ENCODE assay signal across 1 cellular context in the genomic region with DNA sequence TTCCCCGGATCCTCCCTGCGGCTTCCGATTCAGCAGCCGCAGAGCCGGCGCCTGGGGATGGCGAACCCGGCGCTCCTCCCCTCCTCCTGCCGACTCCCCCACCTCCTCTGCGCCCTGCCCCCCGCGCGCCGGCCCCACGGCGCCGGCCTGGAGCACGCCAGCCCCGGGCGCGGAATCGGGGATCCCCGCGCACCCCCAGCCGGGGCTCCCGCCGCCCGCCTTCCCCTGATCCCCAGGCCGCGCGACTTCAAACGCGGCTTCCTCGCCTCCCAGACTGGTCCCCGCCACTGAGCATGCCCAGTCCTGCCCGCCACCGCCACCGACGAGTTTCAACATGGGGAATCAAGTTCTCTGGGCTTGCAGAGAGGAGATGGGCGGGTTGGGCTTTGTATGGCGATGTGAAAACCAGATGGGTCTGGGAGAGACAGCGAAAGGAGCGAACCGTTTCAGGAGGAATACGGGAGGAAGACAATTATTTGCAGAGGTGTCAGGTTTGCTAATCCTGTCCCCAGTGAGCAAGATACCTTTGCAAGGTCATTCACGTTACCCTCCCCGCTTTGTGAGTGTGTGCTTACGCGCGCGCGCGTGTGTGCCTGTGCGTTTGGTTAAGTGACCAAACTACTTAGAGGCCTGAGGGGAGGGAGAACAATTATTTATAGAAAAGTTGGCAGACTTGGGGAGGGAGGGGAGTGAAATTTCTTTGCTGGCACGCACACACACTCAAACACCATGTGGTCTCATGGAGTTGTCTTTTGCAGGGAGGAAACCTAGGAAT.
TF ChIP-seq lines count a peak whose summit lies in the region.

Gene PANK1 (minus strand): TSS at position 276 of the 775 bp plus-strand sequence. CDS start 351 bp downstream, outside the sequence.

TF ChIP-seq in K562, 482 proteins besides CTCF, POLR2A, EP300 and RAD21 (continued from another document and continues in another):
- TF ChIP-seq REST (CRISPR knock-in tag; IDR thresholded peaks at IDR 0.05; ENCODE audit: low read depth) (no peak), NUFIP1 (IDR thresholded peaks at IDR 0.05; ENCODE audit: partially characterized antibody) (no peak), SIN3A (IDR thresholded peaks at IDR 0.05; ENCODE audit: borderline replicate concordance in 2 of 2, control insufficient read depth in 1 of 2, low read depth in 2 of 2, low read length in 2 of 2) (0 out of 4 replicates have a peak, but pooled peaks of 1 of the 2 experiments have one; percentile 16), KHSRP (IDR thresholded peaks at IDR 0.05) (no peak), GTF2E2 (tag; IDR thresholded peaks at IDR 0.05) (peak; percentile 65; the same call in 1 of the 2 replicates), HES1 (IDR thresholded peaks at IDR 0.05; ENCODE audit: low read depth) (no peak), HOMEZ (CRISPR knock-in tag; IDR thresholded peaks at IDR 0.05) (no peak), ARID3B (CRISPR knock-in tag; IDR thresholded peaks at IDR 0.05; ENCODE audit: borderline replicate concordance) (no peak), KAT2B (IDR thresholded peaks at IDR 0.05; ENCODE audit: low read depth, low read length) (no peak), RUNX1 (IDR thresholded peaks at IDR 0.05; ENCODE audit: low read depth) (no peak), SRSF3 (IDR thresholded peaks at IDR 0.05; ENCODE audit: insufficient read depth, low read length) (no peak), NFATC3 (IDR thresholded peaks at IDR 0.05) (no peak), BMI1 (IDR thresholded peaks at IDR 0.05; ENCODE audit: low read length) (no peak), COPS2 (conservative IDR thresholded peaks at IDR 0.05) (no peak), POLR2B (IDR thresholded peaks at IDR 0.05; ENCODE audit: low read depth, partially characterized antibody) (peak; percentile 38), ATF7 (IDR thresholded peaks at IDR 0.05) (no peak), CREBBP (IDR thresholded peaks at IDR 0.05; ENCODE audit: low read depth, low read length) (no peak), CBFA2T3 (IDR thresholded peaks at IDR 0.05) (no peak), SUPT5H (IDR thresholded peaks at IDR 0.05) (peak; percentile 57), ZNF586 (CRISPR knock-in tag; conservative IDR thresholded peaks at IDR 0.05) (no peak), ZNF79 (CRISPR knock-in tag; IDR thresholded peaks at IDR 0.05; ENCODE audit: low read depth) (no peak), TCFL5 (CRISPR knock-in tag; conservative IDR thresholded peaks at IDR 0.05) (no peak), FOXK1 (CRISPR knock-in tag; IDR thresholded peaks at IDR 0.05; ENCODE audit: borderline replicate concordance) (no peak), ZFP36 (IDR thresholded peaks at IDR 0.05; ENCODE audit: low read depth, low read length, partially characterized antibody) (no peak), MYC (IDR thresholded peaks at IDR 0.05; ENCODE audit: low read depth, low read length) (peak; percentile 41; the same call in 1 of the 2 replicates), MYC (CRISPR knock-in tag; IDR thresholded peaks at IDR 0.05; ENCODE audit: borderline replicate concordance, low read depth) (no peak), DACH1 (IDR thresholded peaks at IDR 0.05; ENCODE audit: partially characterized antibody) (no peak), MEF2A (IDR thresholded peaks at IDR 0.05; ENCODE audit: control insufficient read depth, low read depth, low read length) (no peak), FOXA1 (IDR thresholded peaks at IDR 0.05; ENCODE audit: borderline replicate concordance) (no peak), CREB3 (tag; conservative IDR thresholded peaks at IDR 0.05; ENCODE audit: low read depth) (no peak), RBM34 (IDR thresholded peaks at IDR 0.05; ENCODE audit: borderline replicate concordance, insufficient read depth, low read length) (no peak), CBX8 (IDR thresholded peaks at IDR 0.05; ENCODE audit: borderline replicate concordance, extremely low read depth, low read depth, low read length, poor library complexity, severe bottlenecking) (no peak), BCOR (IDR thresholded peaks at IDR 0.05) (no peak), HCFC1 (IDR thresholded peaks at IDR 0.05; ENCODE audit: low read depth, low read length) (no peak)
- TF ChIP-seq, protein P1, sequence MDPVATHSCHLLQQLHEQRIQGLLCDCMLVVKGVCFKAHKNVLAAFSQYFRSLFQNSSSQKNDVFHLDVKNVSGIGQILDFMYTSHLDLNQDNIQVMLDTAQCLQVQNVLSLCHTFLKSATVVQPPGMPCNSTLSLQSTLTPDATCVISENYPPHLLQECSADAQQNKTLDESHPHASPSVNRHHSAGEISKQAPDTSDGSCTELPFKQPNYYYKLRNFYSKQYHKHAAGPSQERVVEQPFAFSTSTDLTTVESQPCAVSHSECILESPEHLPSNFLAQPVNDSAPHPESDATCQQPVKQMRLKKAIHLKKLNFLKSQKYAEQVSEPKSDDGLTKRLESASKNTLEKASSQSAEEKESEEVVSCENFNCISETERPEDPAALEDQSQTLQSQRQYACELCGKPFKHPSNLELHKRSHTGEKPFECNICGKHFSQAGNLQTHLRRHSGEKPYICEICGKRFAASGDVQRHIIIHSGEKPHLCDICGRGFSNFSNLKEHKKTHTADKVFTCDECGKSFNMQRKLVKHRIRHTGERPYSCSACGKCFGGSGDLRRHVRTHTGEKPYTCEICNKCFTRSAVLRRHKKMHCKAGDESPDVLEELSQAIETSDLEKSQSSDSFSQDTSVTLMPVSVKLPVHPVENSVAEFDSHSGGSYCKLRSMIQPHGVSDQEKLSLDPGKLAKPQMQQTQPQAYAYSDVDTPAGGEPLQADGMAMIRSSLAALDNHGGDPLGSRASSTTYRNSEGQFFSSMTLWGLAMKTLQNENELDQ (CRISPR knock-in tag; IDR thresholded peaks at IDR 0.05; ENCODE audit: borderline replicate concordance), result no peak
- TF ChIP-seq, protein P2, sequence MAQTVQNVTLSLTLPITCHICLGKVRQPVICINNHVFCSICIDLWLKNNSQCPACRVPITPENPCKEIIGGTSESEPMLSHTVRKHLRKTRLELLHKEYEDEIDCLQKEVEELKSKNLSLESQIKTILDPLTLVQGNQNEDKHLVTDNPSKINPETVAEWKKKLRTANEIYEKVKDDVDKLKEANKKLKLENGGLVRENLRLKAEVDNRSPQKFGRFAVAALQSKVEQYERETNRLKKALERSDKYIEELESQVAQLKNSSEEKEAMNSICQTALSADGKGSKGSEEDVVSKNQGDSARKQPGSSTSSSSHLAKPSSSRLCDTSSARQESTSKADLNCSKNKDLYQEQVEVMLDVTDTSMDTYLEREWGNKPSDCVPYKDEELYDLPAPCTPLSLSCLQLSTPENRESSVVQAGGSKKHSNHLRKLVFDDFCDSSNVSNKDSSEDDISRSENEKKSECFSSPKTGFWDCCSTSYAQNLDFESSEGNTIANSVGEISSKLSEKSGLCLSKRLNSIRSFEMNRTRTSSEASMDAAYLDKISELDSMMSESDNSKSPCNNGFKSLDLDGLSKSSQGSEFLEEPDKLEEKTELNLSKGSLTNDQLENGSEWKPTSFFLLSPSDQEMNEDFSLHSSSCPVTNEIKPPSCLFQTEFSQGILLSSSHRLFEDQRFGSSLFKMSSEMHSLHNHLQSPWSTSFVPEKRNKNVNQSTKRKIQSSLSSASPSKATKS (CRISPR knock-in tag; IDR thresholded peaks at IDR 0.05), result no peak
- TF ChIP-seq, protein P3, sequence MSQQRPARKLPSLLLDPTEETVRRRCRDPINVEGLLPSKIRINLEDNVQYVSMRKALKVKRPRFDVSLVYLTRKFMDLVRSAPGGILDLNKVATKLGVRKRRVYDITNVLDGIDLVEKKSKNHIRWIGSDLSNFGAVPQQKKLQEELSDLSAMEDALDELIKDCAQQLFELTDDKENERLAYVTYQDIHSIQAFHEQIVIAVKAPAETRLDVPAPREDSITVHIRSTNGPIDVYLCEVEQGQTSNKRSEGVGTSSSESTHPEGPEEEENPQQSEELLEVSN (IDR thresholded peaks at IDR 0.05; ENCODE audit: borderline replicate concordance in 1 of 2, extremely low read depth in 1 of 2, insufficient read depth in 1 of 2, insufficient read length in 1 of 2, low read depth in 1 of 2, low read length in 1 of 2, poor library complexity in 1 of 2, severe bottlenecking in 1 of 2), result no peak
- TF ChIP-seq, protein P4, sequence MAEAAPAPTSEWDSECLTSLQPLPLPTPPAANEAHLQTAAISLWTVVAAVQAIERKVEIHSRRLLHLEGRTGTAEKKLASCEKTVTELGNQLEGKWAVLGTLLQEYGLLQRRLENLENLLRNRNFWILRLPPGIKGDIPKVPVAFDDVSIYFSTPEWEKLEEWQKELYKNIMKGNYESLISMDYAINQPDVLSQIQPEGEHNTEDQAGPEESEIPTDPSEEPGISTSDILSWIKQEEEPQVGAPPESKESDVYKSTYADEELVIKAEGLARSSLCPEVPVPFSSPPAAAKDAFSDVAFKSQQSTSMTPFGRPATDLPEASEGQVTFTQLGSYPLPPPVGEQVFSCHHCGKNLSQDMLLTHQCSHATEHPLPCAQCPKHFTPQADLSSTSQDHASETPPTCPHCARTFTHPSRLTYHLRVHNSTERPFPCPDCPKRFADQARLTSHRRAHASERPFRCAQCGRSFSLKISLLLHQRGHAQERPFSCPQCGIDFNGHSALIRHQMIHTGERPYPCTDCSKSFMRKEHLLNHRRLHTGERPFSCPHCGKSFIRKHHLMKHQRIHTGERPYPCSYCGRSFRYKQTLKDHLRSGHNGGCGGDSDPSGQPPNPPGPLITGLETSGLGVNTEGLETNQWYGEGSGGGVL (CRISPR knock-in tag; IDR thresholded peaks at IDR 0.05), result no peak
- TF ChIP-seq, protein P5, sequence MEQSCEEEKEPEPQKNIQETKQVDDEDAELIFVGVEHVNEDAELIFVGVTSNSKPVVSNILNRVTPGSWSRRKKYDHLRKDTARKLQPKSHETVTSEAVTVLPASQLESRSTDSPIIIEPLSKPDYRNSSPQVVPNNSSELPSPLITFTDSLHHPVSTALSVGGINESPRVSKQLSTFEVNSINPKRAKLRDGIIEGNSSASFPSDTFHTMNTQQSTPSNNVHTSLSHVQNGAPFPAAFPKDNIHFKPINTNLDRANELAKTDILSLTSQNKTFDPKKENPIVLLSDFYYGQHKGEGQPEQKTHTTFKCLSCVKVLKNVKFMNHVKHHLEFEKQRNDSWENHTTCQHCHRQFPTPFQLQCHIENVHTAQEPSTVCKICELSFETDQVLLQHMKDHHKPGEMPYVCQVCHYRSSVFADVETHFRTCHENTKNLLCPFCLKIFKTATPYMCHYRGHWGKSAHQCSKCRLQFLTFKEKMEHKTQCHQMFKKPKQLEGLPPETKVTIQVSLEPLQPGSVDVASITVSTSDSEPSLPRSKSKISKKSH (CRISPR knock-in tag; IDR thresholded peaks at IDR 0.05), result no peak
- TF ChIP-seq, protein P6, sequence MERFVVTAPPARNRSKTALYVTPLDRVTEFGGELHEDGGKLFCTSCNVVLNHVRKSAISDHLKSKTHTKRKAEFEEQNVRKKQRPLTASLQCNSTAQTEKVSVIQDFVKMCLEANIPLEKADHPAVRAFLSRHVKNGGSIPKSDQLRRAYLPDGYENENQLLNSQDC (CRISPR knock-in tag; IDR thresholded peaks at IDR 0.05), result no peak
